Comparison of ENCODE assay signal across 9 cellular contexts in genomic region chr22:27032121-27032761, GRCh38.
A peak's percentile ranks its signal among the peaks of the same experiment; 100 is the strongest.
DNase-seq lines count a peak whose midpoint lies in the region; ATAC-seq and TF ChIP-seq lines count a peak whose summit lies in the region.
"Had no signal": no experiment of that assay in that cellular context is flagged by ENCODE, and none has a peak within 500 bp of the region (broad histone marks: within the 10 kb centered on the region; RNA-seq: fewer than 3 reads in every experiment).

No MANE protein-coding gene starts in this region.

- H3K9me3 Mint-ChIP-seq in activated CD4-positive, alpha-beta T cell treated with anti-CD3 and anti-CD28 coated beads for 36 hours (ENCODE audit: low read depth) = peaks cover 5% of the 10 kb centered on the region
- H3K9me3 Mint-ChIP-seq: activated T-cell treated with anti-CD3 and anti-CD28 coated beads, Interleukin-2, amount 50 U/mL, for 4 hours had no signal

- ATAC-seq in omental fat pad (ENCODE audit: low FRiP score) (peak; percentile 41), GM21360 (IDR thresholded peaks at IDR 0.05; ENCODE audit: unreplicated experiment) (no peak), HG03039 (IDR thresholded peaks at IDR 0.05; ENCODE audit: unreplicated experiment) (no peak)
- no peak for ATAC-seq in activated CD4-positive, alpha-beta T cell treated with anti-CD3 and anti-CD28 coated beads for 36 hours
- ATAC-seq: activated T-cell treated with anti-CD3 and anti-CD28 coated beads, Interleukin-2, amount 50 U/mL, for 4 hours had no signal

- POLR2A ChIA-PET in GM10248 (lab: Yijun Ruan, JAX) = no interaction called here
- POLR2A ChIA-PET in activated CD4-positive, alpha-beta T cell treated with anti-CD3 and anti-CD28 coated beads for 36 hours (lab: Charles Lee) = no interaction called here

- TF ChIP-seq CTCF in fibroblast of the aortic adventitia (IDR thresholded peaks at IDR 0.05; ENCODE audit: insufficient read depth, low read length) = peak; percentile 2
- TF ChIP-seq CTCF in omental fat pad (IDR thresholded peaks at IDR 0.05) = no peak
- no peak for TF ChIP-seq CTCF in GM10248 (IDR thresholded peaks at IDR 0.05; ENCODE audit: control extremely low read depth, extremely low read depth, low read depth, missing control alignments)

- H3K27me3 Mint-ChIP-seq in activated CD4-positive, alpha-beta T cell treated with anti-CD3 and anti-CD28 coated beads for 36 hours = peaks cover 13% of the 10 kb centered on the region

- intact Hi-C loops in activated CD4-positive, alpha-beta T cell treated with anti-CD3 and anti-CD28 coated beads for 36 hours (cut with DNase I, micrococcal nuclease) = no loop called here

- no peak overlapping the region for H3K4me3 Mint-ChIP-seq in activated CD4-positive, alpha-beta T cell treated with anti-CD3 and anti-CD28 coated beads for 36 hours
- H3K4me3 Mint-ChIP-seq: activated T-cell treated with anti-CD3 and anti-CD28 coated beads, Interleukin-2, amount 50 U/mL, for 4 hours had no signal

- no peak overlapping the region for H3K27ac Mint-ChIP-seq in activated CD4-positive, alpha-beta T cell treated with anti-CD3 and anti-CD28 coated beads for 36 hours

- H3K4me3 ChIP-seq in fibroblast of the aortic adventitia (ENCODE audit: low read depth, low read length) = no peak overlapping the region

- DNase-seq in Daoy (ENCODE audit: low read depth) (peak; percentile 23), NCI-H69 (lab: John Stamatoyannopoulos, UW) (peak; percentile 21), fibroblast of the aortic adventitia (ENCODE audit: low read depth) (no peak), omental fat pad (ENCODE audit: low spot score) (no peak), GM10248 (ENCODE audit: extremely low spot score) (no peak)
- no peak for DNase-seq in activated CD4-positive, alpha-beta T cell treated with anti-CD3 and anti-CD28 coated beads for 36 hours
- DNase-seq: activated T-cell treated with anti-CD3 and anti-CD28 coated beads, Interleukin-2, amount 50 U/mL, for 4 hours had no signal

- no peaks in the 10 kb centered on the region for H3K4me1 Mint-ChIP-seq in activated CD4-positive, alpha-beta T cell treated with anti-CD3 and anti-CD28 coated beads for 36 hours

- H3K36me3 Mint-ChIP-seq in activated CD4-positive, alpha-beta T cell treated with anti-CD3 and anti-CD28 coated beads for 36 hours (ENCODE audit: low read depth) = no peaks in the 10 kb centered on the region

- CTCF ChIA-PET in GM10248 (lab: Yijun Ruan, JAX) = no interaction called here
- CTCF ChIA-PET in activated CD4-positive, alpha-beta T cell treated with anti-CD3 and anti-CD28 coated beads for 36 hours (lab: Charles Lee) = no interaction called here

Comparison
In these comparisons a context has a peak if more than half of its experiments do, and no peak if none do; other contexts are left out.
1. DNase-seq: peak in Daoy (single experiment) and NCI-H69 (single experiment); none in fibroblast of the aortic adventitia (single experiment), omental fat pad (single experiment), GM10248 (single experiment) and activated CD4-positive, alpha-beta T cell treated with anti-CD3 and anti-CD28 coated beads for 36 hours (single experiment).